10 cellular contexts compared by ENCODE assay signal in genomic region chr7:71216211-71216610, GRCh38.
"Had no signal": no experiment of that assay in that cellular context is flagged by ENCODE, and none has a peak within 500 bp of the region (broad histone marks: within the 10 kb centered on the region; RNA-seq: fewer than 3 reads in every experiment).

No MANE protein-coding gene starts in this region.

- H2AFZ ChIP-seq: GM23248 had no signal

- H3K27me3 Mint-ChIP-seq: IgD-negative memory B cell had no signal

- H3K27ac ChIP-seq: GM23248, HL-60 had no signal

- DNase-seq: GM23248, GOT3, H7, HFFc6, KG1 had no signal

- H3K4me3 Mint-ChIP-seq: HFFc6, IgD-negative memory B cell had no signal

- H3K4me3 ChIP-seq: GM23248, HAP-1 had no signal

- H3K27ac Mint-ChIP-seq: HFFc6, IgD-negative memory B cell had no signal

- H3K36me3 Mint-ChIP-seq: IgD-negative memory B cell had no signal

- ATAC-seq: HCT116, HepG2 had no signal

- H3K4me1 Mint-ChIP-seq: IgD-negative memory B cell had no signal

- H3K4me1 ChIP-seq: HAP-1 had no signal

- H3K9ac ChIP-seq: GM23248 had no signal

- H3K36me3 ChIP-seq: HAP-1 had no signal
